Comparison of ENCODE assay signal across 1 cellular context in the genomic region with DNA sequence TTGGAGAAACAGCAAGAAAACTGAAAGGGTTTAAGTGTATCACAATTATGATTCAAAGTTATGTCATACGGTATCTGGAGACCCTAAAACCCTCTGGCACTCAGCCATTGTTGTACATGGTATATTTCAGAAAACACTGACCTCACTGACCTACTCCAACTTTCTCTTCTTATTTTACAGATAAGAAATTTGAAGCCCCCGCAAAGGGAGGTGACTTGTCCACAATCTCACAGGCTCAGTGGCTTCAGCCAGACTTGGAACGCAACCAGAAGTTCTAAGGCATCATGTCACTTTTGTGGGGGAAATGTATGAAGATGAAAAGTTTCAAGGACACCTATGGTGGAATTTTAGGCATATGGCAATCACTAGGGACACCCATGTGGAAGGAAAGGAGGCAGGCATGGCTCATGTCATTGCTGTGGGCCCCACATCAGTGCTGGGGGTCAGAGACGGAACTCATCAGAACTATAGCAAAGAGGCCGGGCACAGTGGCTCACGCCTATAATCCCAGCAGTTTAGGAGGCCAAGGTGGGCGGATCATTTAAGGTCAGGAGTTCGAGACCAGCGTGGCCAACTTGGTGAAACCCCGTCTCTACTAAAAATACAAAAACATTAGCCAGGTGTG.
TF ChIP-seq lines count a peak whose summit lies in the region.

No MANE protein-coding gene starts in this region.

TF ChIP-seq in HEK293, 187 proteins besides CTCF, POLR2A, EP300 and RAD21 (continued from another document):
- TF ChIP-seq, protein P1, sequence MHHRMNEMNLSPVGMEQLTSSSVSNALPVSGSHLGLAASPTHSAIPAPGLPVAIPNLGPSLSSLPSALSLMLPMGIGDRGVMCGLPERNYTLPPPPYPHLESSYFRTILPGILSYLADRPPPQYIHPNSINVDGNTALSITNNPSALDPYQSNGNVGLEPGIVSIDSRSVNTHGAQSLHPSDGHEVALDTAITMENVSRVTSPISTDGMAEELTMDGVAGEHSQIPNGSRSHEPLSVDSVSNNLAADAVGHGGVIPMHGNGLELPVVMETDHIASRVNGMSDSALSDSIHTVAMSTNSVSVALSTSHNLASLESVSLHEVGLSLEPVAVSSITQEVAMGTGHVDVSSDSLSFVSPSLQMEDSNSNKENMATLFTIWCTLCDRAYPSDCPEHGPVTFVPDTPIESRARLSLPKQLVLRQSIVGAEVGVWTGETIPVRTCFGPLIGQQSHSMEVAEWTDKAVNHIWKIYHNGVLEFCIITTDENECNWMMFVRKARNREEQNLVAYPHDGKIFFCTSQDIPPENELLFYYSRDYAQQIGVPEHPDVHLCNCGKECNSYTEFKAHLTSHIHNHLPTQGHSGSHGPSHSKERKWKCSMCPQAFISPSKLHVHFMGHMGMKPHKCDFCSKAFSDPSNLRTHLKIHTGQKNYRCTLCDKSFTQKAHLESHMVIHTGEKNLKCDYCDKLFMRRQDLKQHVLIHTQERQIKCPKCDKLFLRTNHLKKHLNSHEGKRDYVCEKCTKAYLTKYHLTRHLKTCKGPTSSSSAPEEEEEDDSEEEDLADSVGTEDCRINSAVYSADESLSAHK (tag by site-specific recombination; IDR thresholded peaks at IDR 0.05) = peak; percentile 41; the same call in 1 of the 2 replicates
